ENCODE assay signal across 2 cellular contexts in the genomic region with DNA sequence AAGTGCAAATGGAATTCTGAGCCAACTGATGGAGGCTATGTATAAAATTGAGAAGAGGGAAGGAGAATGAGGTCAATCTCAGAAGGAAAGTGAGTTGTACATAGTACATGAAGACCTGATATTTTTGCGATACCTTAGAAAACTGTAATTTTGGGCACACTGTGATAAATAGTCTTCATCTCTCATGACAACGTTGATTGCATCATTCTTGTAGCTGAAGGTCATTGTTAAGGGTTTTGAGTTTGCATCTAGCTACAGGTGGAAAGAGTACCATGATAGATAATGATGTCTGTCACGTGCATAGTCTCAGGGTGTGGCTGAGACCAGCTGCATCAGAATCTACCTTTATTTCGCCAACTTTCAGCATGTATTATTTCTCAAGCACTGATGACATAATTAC.
A peak's percentile ranks its signal among the peaks of the same experiment; 100 is the strongest.
TF ChIP-seq lines count a peak whose summit lies in the region.

No MANE protein-coding gene starts in this region.

TF ChIP-seq in HepG2, 621 proteins besides CTCF, POLR2A, EP300 and RAD21 (continues in another document):
- no peak for TF ChIP-seq RFX5 (IDR thresholded peaks at IDR 0.05; ENCODE audit: low read depth, low read length)
- peak; percentile 44; the same call in 1 of the 2 replicates for TF ChIP-seq CEBPB (IDR thresholded peaks at IDR 0.05; ENCODE audit: borderline replicate concordance, low read depth, low read length)
- TF ChIP-seq, protein P1, sequence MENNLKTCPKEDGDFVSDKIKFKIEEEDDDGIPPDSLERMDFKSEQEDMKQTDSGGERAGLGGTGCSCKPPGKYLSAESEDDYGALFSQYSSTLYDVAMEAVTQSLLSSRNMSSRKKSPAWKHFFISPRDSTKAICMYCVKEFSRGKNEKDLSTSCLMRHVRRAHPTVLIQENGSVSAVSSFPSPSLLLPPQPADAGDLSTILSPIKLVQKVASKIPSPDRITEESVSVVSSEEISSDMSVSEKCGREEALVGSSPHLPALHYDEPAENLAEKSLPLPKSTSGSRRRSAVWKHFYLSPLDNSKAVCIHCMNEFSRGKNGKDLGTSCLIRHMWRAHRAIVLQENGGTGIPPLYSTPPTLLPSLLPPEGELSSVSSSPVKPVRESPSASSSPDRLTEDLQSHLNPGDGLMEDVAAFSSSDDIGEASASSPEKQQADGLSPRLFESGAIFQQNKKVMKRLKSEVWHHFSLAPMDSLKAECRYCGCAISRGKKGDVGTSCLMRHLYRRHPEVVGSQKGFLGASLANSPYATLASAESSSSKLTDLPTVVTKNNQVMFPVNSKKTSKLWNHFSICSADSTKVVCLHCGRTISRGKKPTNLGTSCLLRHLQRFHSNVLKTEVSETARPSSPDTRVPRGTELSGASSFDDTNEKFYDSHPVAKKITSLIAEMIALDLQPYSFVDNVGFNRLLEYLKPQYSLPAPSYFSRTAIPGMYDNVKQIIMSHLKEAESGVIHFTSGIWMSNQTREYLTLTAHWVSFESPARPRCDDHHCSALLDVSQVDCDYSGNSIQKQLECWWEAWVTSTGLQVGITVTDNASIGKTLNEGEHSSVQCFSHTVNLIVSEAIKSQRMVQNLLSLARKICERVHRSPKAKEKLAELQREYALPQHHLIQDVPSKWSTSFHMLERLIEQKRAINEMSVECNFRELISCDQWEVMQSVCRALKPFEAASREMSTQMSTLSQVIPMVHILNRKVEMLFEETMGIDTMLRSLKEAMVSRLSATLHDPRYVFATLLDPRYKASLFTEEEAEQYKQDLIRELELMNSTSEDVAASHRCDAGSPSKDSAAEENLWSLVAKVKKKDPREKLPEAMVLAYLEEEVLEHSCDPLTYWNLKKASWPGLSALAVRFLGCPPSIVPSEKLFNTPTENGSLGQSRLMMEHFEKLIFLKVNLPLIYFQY (CRISPR knock-in tag; IDR thresholded peaks at IDR 0.05; ENCODE audit: borderline replicate concordance): no peak
- TF ChIP-seq, protein P2, sequence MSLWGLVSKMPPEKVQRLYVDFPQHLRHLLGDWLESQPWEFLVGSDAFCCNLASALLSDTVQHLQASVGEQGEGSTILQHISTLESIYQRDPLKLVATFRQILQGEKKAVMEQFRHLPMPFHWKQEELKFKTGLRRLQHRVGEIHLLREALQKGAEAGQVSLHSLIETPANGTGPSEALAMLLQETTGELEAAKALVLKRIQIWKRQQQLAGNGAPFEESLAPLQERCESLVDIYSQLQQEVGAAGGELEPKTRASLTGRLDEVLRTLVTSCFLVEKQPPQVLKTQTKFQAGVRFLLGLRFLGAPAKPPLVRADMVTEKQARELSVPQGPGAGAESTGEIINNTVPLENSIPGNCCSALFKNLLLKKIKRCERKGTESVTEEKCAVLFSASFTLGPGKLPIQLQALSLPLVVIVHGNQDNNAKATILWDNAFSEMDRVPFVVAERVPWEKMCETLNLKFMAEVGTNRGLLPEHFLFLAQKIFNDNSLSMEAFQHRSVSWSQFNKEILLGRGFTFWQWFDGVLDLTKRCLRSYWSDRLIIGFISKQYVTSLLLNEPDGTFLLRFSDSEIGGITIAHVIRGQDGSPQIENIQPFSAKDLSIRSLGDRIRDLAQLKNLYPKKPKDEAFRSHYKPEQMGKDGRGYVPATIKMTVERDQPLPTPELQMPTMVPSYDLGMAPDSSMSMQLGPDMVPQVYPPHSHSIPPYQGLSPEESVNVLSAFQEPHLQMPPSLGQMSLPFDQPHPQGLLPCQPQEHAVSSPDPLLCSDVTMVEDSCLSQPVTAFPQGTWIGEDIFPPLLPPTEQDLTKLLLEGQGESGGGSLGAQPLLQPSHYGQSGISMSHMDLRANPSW (CRISPR knock-in tag; IDR thresholded peaks at IDR 0.05; ENCODE audit: borderline replicate concordance): no peak
- TF ChIP-seq KLF13 (CRISPR knock-in tag; IDR thresholded peaks at IDR 0.05): no peak
- TF ChIP-seq SRY (CRISPR knock-in tag; IDR thresholded peaks at IDR 0.05): no peak
- TF ChIP-seq, protein P3, sequence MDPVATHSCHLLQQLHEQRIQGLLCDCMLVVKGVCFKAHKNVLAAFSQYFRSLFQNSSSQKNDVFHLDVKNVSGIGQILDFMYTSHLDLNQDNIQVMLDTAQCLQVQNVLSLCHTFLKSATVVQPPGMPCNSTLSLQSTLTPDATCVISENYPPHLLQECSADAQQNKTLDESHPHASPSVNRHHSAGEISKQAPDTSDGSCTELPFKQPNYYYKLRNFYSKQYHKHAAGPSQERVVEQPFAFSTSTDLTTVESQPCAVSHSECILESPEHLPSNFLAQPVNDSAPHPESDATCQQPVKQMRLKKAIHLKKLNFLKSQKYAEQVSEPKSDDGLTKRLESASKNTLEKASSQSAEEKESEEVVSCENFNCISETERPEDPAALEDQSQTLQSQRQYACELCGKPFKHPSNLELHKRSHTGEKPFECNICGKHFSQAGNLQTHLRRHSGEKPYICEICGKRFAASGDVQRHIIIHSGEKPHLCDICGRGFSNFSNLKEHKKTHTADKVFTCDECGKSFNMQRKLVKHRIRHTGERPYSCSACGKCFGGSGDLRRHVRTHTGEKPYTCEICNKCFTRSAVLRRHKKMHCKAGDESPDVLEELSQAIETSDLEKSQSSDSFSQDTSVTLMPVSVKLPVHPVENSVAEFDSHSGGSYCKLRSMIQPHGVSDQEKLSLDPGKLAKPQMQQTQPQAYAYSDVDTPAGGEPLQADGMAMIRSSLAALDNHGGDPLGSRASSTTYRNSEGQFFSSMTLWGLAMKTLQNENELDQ (CRISPR knock-in tag; IDR thresholded peaks at IDR 0.05; ENCODE audit: borderline replicate concordance): no peak
- TF ChIP-seq ATF7 (IDR thresholded peaks at IDR 0.05): peak; percentile 71
- TF ChIP-seq ATF7 (CRISPR knock-in tag; IDR thresholded peaks at IDR 0.05): no peak

TF ChIP-seq in K562, 482 proteins besides CTCF, POLR2A, EP300 and RAD21:
- no peak for TF ChIP-seq KLF16 (IDR thresholded peaks at IDR 0.05)
- TF ChIP-seq, protein P4, sequence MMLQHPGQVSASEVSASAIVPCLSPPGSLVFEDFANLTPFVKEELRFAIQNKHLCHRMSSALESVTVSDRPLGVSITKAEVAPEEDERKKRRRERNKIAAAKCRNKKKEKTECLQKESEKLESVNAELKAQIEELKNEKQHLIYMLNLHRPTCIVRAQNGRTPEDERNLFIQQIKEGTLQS (IDR thresholded peaks at IDR 0.05): 0 out of 2 replicates have a peak, but pooled peaks have one; percentile 22
- TF ChIP-seq, protein P4 (CRISPR knock-in tag; conservative IDR thresholded peaks at IDR 0.05): no peak
- TF ChIP-seq CEBPG (CRISPR knock-in tag; IDR thresholded peaks at IDR 0.05): no peak
- TF ChIP-seq CEBPG (tag; conservative IDR thresholded peaks at IDR 0.05 in 1 of 2, IDR thresholded peaks at IDR 0.05 in 1 of 2): peak in 1 of 2 experiments; percentile 41; a peak in 1 of 4 replicates
